ENCODE assay signal across 2 cellular contexts in genomic region chr4:140654516-140654855, GRCh38.
TF ChIP-seq lines count a peak whose summit lies in the region.

No MANE protein-coding gene starts in this region.

TF ChIP-seq in SK-N-SH treated with all-trans-retinoic acid at 6 μM for 48 hours, 23 proteins besides CTCF, POLR2A, EP300 and RAD21:
- TF ChIP-seq ZC3H10 (CRISPR knock-in tag; IDR thresholded peaks at IDR 0.05) (no peak), ZNF8 (CRISPR knock-in tag; IDR thresholded peaks at IDR 0.05) (no peak), RARB (CRISPR knock-in tag; IDR thresholded peaks at IDR 0.05) (no peak), ZFP3 (CRISPR knock-in tag; IDR thresholded peaks at IDR 0.05) (no peak), ARNTL (CRISPR knock-in tag; IDR thresholded peaks at IDR 0.05; ENCODE audit: borderline replicate concordance, low read depth) (no peak), ISL1 (CRISPR knock-in tag; IDR thresholded peaks at IDR 0.05) (no peak), PATZ1 (CRISPR knock-in tag; IDR thresholded peaks at IDR 0.05; ENCODE audit: borderline replicate concordance) (no peak), POU6F1 (CRISPR knock-in tag; IDR thresholded peaks at IDR 0.05; ENCODE audit: borderline replicate concordance, low read depth) (no peak), ZNF70 (CRISPR knock-in tag; IDR thresholded peaks at IDR 0.05) (no peak), CSRNP3 (CRISPR knock-in tag; IDR thresholded peaks at IDR 0.05) (no peak)

TF ChIP-seq in SK-N-SH, 30 proteins besides CTCF, POLR2A, EP300 and RAD21:
- TF ChIP-seq GATA2 (CRISPR knock-in tag; IDR thresholded peaks at IDR 0.05) (no peak), FOSL2 (IDR thresholded peaks at IDR 0.05; ENCODE audit: borderline replicate concordance, low read depth) (no peak), POLR2AphosphoS5 (IDR thresholded peaks at IDR 0.05; ENCODE audit: low read depth, low read length) (no peak), GABPA (IDR thresholded peaks at IDR 0.05; ENCODE audit: low read depth) (no peak), YY1 (IDR thresholded peaks at IDR 0.05; ENCODE audit: low read depth) (no peak), CHD2 (IDR thresholded peaks at IDR 0.05; ENCODE audit: low read length, partially characterized antibody) (no peak), FOXJ3 (CRISPR knock-in tag; IDR thresholded peaks at IDR 0.05) (no peak), USF1 (IDR thresholded peaks at IDR 0.05; ENCODE audit: borderline replicate concordance, low read depth) (no peak), IRF3 (IDR thresholded peaks at IDR 0.05; ENCODE audit: low read depth, low read length) (no peak), MEF2A (IDR thresholded peaks at IDR 0.05; ENCODE audit: borderline replicate concordance, low read depth) (no peak), TAF1 (IDR thresholded peaks at IDR 0.05; ENCODE audit: borderline replicate concordance, low read depth, low read length) (no peak), TEAD4 (IDR thresholded peaks at IDR 0.05; ENCODE audit: borderline replicate concordance, insufficient read depth) (no peak), SMC3 (IDR thresholded peaks at IDR 0.05; ENCODE audit: low read depth, low read length) (no peak), RFX5 (IDR thresholded peaks at IDR 0.05; ENCODE audit: low read length) (no peak), ELF1 (IDR thresholded peaks at IDR 0.05) (no peak)
